12 cellular contexts compared by ENCODE assay signal in the genomic region with DNA sequence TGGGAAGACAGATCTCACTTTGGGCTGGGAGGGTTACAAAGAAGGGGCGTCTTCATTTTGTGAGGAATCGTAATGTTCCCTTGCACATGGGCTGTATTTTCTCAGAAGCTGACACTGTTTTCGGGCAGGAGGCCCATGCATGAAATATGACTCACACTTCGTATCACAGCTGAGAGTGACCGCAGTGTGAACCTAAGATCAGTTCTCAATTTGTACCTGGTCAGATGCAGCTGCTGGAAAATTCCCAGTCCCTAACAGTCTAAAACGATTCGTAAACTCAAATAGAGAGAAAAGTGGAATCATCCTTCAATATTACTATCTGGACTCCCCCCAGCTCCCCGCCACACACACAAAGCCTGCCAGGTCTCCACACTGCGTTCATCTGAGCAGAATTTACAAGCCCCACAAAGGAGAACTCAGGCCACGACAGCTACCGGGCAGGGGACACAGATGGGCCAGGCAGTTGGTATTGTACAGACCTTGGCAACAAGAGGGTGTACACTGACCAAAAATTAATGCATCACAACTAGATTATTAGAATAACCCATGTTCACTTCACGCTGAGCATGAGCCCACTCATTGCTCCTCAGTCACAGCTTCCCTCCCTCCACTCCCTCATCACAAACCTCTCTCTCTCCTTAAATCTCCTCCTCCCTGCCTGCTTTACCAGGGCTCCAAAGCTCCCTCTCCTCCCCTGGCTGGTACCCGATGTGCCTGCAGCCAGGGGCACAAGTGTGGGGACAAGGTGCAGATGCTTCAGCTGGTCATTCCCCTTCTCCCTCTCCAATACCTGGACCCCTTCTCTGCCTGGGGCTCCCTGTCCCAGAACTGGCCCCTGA.
DNase-seq lines count a peak whose midpoint lies in the region; ATAC-seq, FAIRE-seq and TF ChIP-seq lines count a peak whose summit lies in the region.
"Had no signal": no experiment of that assay in that cellular context is flagged by ENCODE, and none has a peak within 500 bp of the region (broad histone marks: within the 10 kb centered on the region; RNA-seq: fewer than 3 reads in every experiment).

No MANE protein-coding gene starts in this region.

- peaks cover 4% of the 10 kb centered on the region for H3K27me3 ChIP-seq in kidney epithelial cell (ENCODE audit: control insufficient read depth, insufficient read depth, low read length)
- H3K27me3 ChIP-seq: BE2C had no signal

- H3K4me1 Mint-ChIP-seq in effector memory CD8-positive, alpha-beta T cell (ENCODE audit: low read depth in 2 of 2), result peaks cover 0 to 2% of the 10 kb centered on the region in 2 donors
- H3K4me1 Mint-ChIP-seq: central memory CD8-positive, alpha-beta T cell had no signal

- H3K36me3 Mint-ChIP-seq in effector memory CD8-positive, alpha-beta T cell (ENCODE audit: insufficient read depth), result no peaks in the 10 kb centered on the region

- TF ChIP-seq CTCF in kidney epithelial cell (IDR thresholded peaks at IDR 0.05; ENCODE audit: insufficient read depth, low read length, poor library complexity, severe bottlenecking), result no peak
- no peak for TF ChIP-seq CTCF in D721Med (IDR thresholded peaks at IDR 0.05; ENCODE audit: insufficient read depth, missing control alignments)

- DNase-seq in A172 (ENCODE audit: low spot score), result peak; percentile 81
- peak; percentile 65 for DNase-seq in SW480 (ENCODE audit: low spot score)
- peak; percentile 43 for DNase-seq in kidney epithelial cell (ENCODE audit: low read depth)
- DNase-seq in D721Med (ENCODE audit: insufficient read length, low spot score), result no peak
- no peak for DNase-seq in SHP77 (lab: John Stamatoyannopoulos, UW)
- no peak for DNase-seq in effector memory CD8-positive, alpha-beta T cell
- no peak for DNase-seq in activated T-cell treated with anti-CD3 and anti-CD28 coated beads for 4 hours
- DNase-seq: activated CD4-positive, alpha-beta T cell treated with anti-CD3 and anti-CD28 coated beads, Interleukin-2, amount 50 U/mL, for 48 hours; BE2C; OCI-M1 had no signal

- peaks cover 74 to 77% of the 10 kb centered on the region in 2 donors for H3K27me3 Mint-ChIP-seq in effector memory CD8-positive, alpha-beta T cell

- H3K4me3 ChIP-seq in kidney epithelial cell (ENCODE audit: low read depth, low read length), result no peak overlapping the region

- FAIRE-seq in D721Med (lab: Jason Lieb, UNC), result no peak

- peak; percentile 72 for ATAC-seq in GM19351 (IDR thresholded peaks at IDR 0.05; ENCODE audit: unreplicated experiment)
- no peak for ATAC-seq in effector memory CD8-positive, alpha-beta T cell (replicated peaks)

- H3K9me3 Mint-ChIP-seq in effector memory CD8-positive, alpha-beta T cell, result no peaks in the 10 kb centered on the region
- H3K9me3 Mint-ChIP-seq: central memory CD8-positive, alpha-beta T cell had no signal

- H3K4me3 Mint-ChIP-seq in effector memory CD8-positive, alpha-beta T cell, result no peak overlapping the region
- H3K4me3 Mint-ChIP-seq: central memory CD8-positive, alpha-beta T cell had no signal

- no peaks in the 10 kb centered on the region for H3K36me3 ChIP-seq in kidney epithelial cell (ENCODE audit: control insufficient read depth, insufficient read depth, low read length)
- H3K36me3 ChIP-seq: BE2C had no signal

- no peak overlapping the region for H3K27ac Mint-ChIP-seq in effector memory CD8-positive, alpha-beta T cell

Comparison
In these comparisons a context has a peak if more than half of its experiments do, and no peak if none do; other contexts are left out.
1. DNase-seq: peak in A172 (single experiment), SW480 (single experiment) and kidney epithelial cell (single experiment); none in D721Med (single experiment), SHP77 (0 of 2), effector memory CD8-positive, alpha-beta T cell (0 of 3) and activated T-cell treated with anti-CD3 and anti-CD28 coated beads for 4 hours (single experiment).